ENCODE assay signal across 9 cellular contexts in genomic region chr15:40344631-40345120, GRCh38. TPM values are rescaled to one million over a fixed set of nuclear protein-coding genes. Genes with fewer than 3 reads are reported as not detected.
DNase-seq lines count a peak whose midpoint lies in the region; ATAC-seq and TF ChIP-seq lines count a peak whose summit lies in the region.
"Had no signal": no experiment of that assay in that cellular context is flagged by ENCODE, and none has a peak within 500 bp of the region (broad histone marks: within the 10 kb centered on the region; RNA-seq: fewer than 3 reads in every experiment).

No MANE protein-coding gene starts in this region.

- ATAC-seq in GM19035 (IDR thresholded peaks at IDR 0.05; ENCODE audit: unreplicated experiment) = peak; percentile 52
- no peak for ATAC-seq in HG02610 (IDR thresholded peaks at IDR 0.05; ENCODE audit: unreplicated experiment)

- TF ChIP-seq CTCF in choroid plexus epithelial cell (conservative IDR thresholded peaks at IDR 0.05; ENCODE audit: low read depth, low read length) = peak; percentile 85

- no peak overlapping the region for H3K4me3 ChIP-seq in choroid plexus epithelial cell (ENCODE audit: low read depth, low read length)

- DNase-seq in AG08395 (ENCODE audit: low spot score) (peak; percentile 78), NCI-H345 (lab: John Stamatoyannopoulos, UW) (peak; percentile 39), choroid plexus epithelial cell (ENCODE audit: low read depth) (peak; percentile 76), lung microvascular endothelial cell (ENCODE audit: low read depth in 2 of 2) (peak; percentile 64 to 66)
- DNase-seq in activated CD4-positive, alpha-beta T cell treated with anti-CD3 and anti-CD28 coated beads for 4 hours = peak; percentile 69 to 74
- DNase-seq in stimulated activated CD8-positive, alpha-beta memory T cell treated with anti-CD3 and anti-CD28 coated beads, Interleukin-7, amount 100 ng/mL, for 4 hours (ENCODE audit: low read depth in 2 of 2) = peak; percentile 49 to 52

RNA-seq across cellular contexts. Expression of gene CCDC9B, which starts 3.9 kb away (rescaled TPM):
- total RNA-seq in lung microvascular endothelial cell = 8.9 and 11.1 TPM in 2 replicates

RNA-seq across cellular contexts. Expression of gene PHGR1, which starts 6.2 kb away (rescaled TPM):
- total RNA-seq in lung microvascular endothelial cell = not detected in 2 replicates
- total RNA-seq: skeletal muscle tissue had no signal

RNA-seq across cellular contexts. Expression of gene DISP2, which starts 13.3 kb away (rescaled TPM):
- total RNA-seq in lung microvascular endothelial cell = under 0.01 TPM in 2 replicates

RNA-seq across cellular contexts. Expression of gene INAFM2, which starts 21.2 kb away (rescaled TPM):
- 11.3 and 14.1 TPM in 2 replicates for total RNA-seq in lung microvascular endothelial cell

RNA-seq across cellular contexts. Expression of gene PLCB2, which starts 36.9 kb away (rescaled TPM):
- total RNA-seq in lung microvascular endothelial cell = under 0.01 and 0.44 TPM in 2 replicates
